Comparison of ENCODE assay signal across 9 cellular contexts in genomic region chr3:58176827-58177489, GRCh38. TPM values are rescaled to one million over a fixed set of nuclear protein-coding genes. Genes with fewer than 3 reads are reported as not detected.
DNase-seq lines count a peak whose midpoint lies in the region; ATAC-seq, FAIRE-seq and TF ChIP-seq lines count a peak whose summit lies in the region.
"Had no signal": no experiment of that assay in that cellular context is flagged by ENCODE, and none has a peak within 500 bp of the region (broad histone marks: within the 10 kb centered on the region; RNA-seq: fewer than 3 reads in every experiment).

No MANE protein-coding gene starts in this region.

- H3K36me3 ChIP-seq in Panc1 (ENCODE audit: control insufficient read depth, insufficient read depth, low read length) (no peaks in the 10 kb centered on the region), endodermal cell (ENCODE audit: control insufficient read depth, insufficient read depth, low read length) (peaks cover 10% of the 10 kb centered on the region), pancreas (no peaks in the 10 kb centered on the region), right atrium auricular region (no peaks in the 10 kb centered on the region)

- H3K9me3 ChIP-seq in Panc1 (ENCODE audit: control insufficient read depth, insufficient read depth, low read depth, low read length) (no peaks in the 10 kb centered on the region), endodermal cell (ENCODE audit: control insufficient read depth, low read length) (no peaks in the 10 kb centered on the region), pancreas (no peaks in the 10 kb centered on the region), right atrium auricular region (no peaks in the 10 kb centered on the region)
- H3K9me3 ChIP-seq: SJSA1 had no signal

- no peaks in the 10 kb centered on the region for H3K9me3 Mint-ChIP-seq in endodermal cell

- no peak overlapping the region for H3K27ac Mint-ChIP-seq in endodermal cell

- H3K9ac ChIP-seq in endodermal cell (ENCODE audit: extremely low read depth, low read length, poor library complexity, severe bottlenecking) = no peak overlapping the region

- ATAC-seq in Panc1 (no peak), pancreas (no peak)

- DNase-seq in EH (ENCODE audit: low read depth) (peak; percentile 21), Panc1 (ENCODE audit: low read depth, low spot score) (no peak), endodermal cell (peak; percentile 64), pancreas (peak in 1 of 6 donors; percentile 32), NOMO-1 treated with DMSO at 0.1 percent for 48 hours (lab: John Stamatoyannopoulos, UW; ENCODE audit: unreplicated experiment) (no peak), NCI-H128 (lab: John Stamatoyannopoulos, UW; ENCODE audit: unreplicated experiment) (no peak), right atrium auricular region (ENCODE audit: low spot score) (no peak)
- DNase-seq in activated CD4-positive, CD25-positive, alpha-beta regulatory T cell (lab: John Stamatoyannopoulos, UW) = no peak

- H3K4me1 ChIP-seq in Panc1 (ENCODE audit: control insufficient read depth, insufficient read depth, low read length) = peaks cover 31% of the 10 kb centered on the region
- H3K4me1 ChIP-seq in endodermal cell (ENCODE audit: control insufficient read depth, insufficient read depth, low read length) = peaks cover 20% of the 10 kb centered on the region
- peaks cover 33 to 51% (median 43%) of the 10 kb centered on the region in 3 donors for H3K4me1 ChIP-seq in pancreas
- peaks cover 0 to 35% of the 10 kb centered on the region in 2 donors for H3K4me1 ChIP-seq in right atrium auricular region

- H3K27me3 Mint-ChIP-seq in endodermal cell (ENCODE audit: insufficient read depth) = peaks cover 9% of the 10 kb centered on the region

- H3K27me3 ChIP-seq in Panc1 (ENCODE audit: control insufficient read depth, insufficient read depth, low read length) (no peaks in the 10 kb centered on the region), endodermal cell (ENCODE audit: control insufficient read depth, insufficient read depth, low read length, poor library complexity, severe bottlenecking) (no peaks in the 10 kb centered on the region), pancreas (no peaks in the 10 kb centered on the region), right atrium auricular region (no peaks in the 10 kb centered on the region)
- H3K27me3 ChIP-seq: SJSA1 had no signal

- 64 to 95% methylated on average over 8 to 10 of the region's 10 CpGs for WGBS in endodermal cell (ENCODE audit: insufficient coverage in 1 of 2, insufficient read length in 1 of 2), 2 experiments
- 91 to 93% methylated on average over 10 of the region's 10 CpGs for WGBS in pancreas, 2 donors

- intact Hi-C loops in Panc1 (cut with micrococcal nuclease; ENCODE audit: unreplicated experiment) = loop anchor here (10.0 kb wide), 1 partner anchor 222 kb away; no protein-coding TSS in a partner anchor
- intact Hi-C loops in pancreas (cut with DNase I) = no loop called here

- H3K4me3 ChIP-seq in Panc1 (ENCODE audit: low read depth in 2 of 2, low read length in 2 of 2) = no peak overlapping the region
- no peak overlapping the region for H3K4me3 ChIP-seq in endodermal cell (ENCODE audit: low read length)
- no peak overlapping the region for H3K4me3 ChIP-seq in pancreas
- no peak overlapping the region for H3K4me3 ChIP-seq in right atrium auricular region
- H3K4me3 ChIP-seq: SJSA1 had no signal

- H3K4me3 Mint-ChIP-seq in endodermal cell = peak overlapping the region; percentile 59

- peaks cover 2% of the 10 kb centered on the region for H3K36me3 Mint-ChIP-seq in endodermal cell (ENCODE audit: low read depth)

- no peak for FAIRE-seq in pancreas (lab: Jason Lieb, UNC)

- POLR2A ChIA-PET in Panc1 (lab: Charles Lee) = no interaction called here

- BruUV-seq in Panc1 (replicated peaks; lab: Mats Ljungman, UMichigan) = no TSS peak

- in situ Hi-C loops in Panc1 (cut with HindIII; ENCODE audit: low pct_unique_long_range_greater_than_20kb, low sequenced_read_pairs) = no loop called here

- CTCF ChIA-PET in Panc1 (lab: Charles Lee) = interaction anchor here (0.6 to 1.3 kb wide), 3 partner anchors 129 to 631 kb away, joined by 3 to 6 read pairs (median 5); partner anchors contain the start of genes HTD2 and RPP14

- TF ChIP-seq CTCF in Panc1 (IDR thresholded peaks at IDR 0.05) (no peak), endodermal cell (conservative IDR thresholded peaks at IDR 0.05) (no peak), pancreas (IDR thresholded peaks at IDR 0.05) (no peak), right atrium auricular region (IDR thresholded peaks at IDR 0.05) (no peak)

- H3K4me1 Mint-ChIP-seq in endodermal cell = peaks cover 32% of the 10 kb centered on the region

- H3K27ac ChIP-seq in Panc1 (ENCODE audit: low read length) (peak overlapping the region; percentile 63; the same call in 1 of the 2 replicates), endodermal cell (ENCODE audit: low read depth, low read length) (no peak overlapping the region), pancreas (peak overlapping the region; percentile 53 to 87 (median 80)), right atrium auricular region (no peak overlapping the region)
- H3K27ac ChIP-seq: SJSA1 had no signal

RNA-seq across cellular contexts. Expression of gene DNASE1L3, which starts 33.8 kb away (rescaled TPM):
- total RNA-seq in Panc1 (2021; ENCODE audit: unreplicated experiment) (not detected), endodermal cell (not detected), pancreas (under 1 TPM in 4 of 6 donors, not detected in 2; 0.20 to 0.37 (median 0.28) TPM), right atrium auricular region (10 to 100 TPM in 1 of 2 donors, 1 to 10 TPM in 1; 1.5 to 11.5 TPM)
- polyA plus RNA-seq in Panc1 (2012; ENCODE audit: insufficient read length) = not detected
- polyA plus RNA-seq in endodermal cell (2013, experiment 1 of 2) = not detected
- not detected for polyA plus RNA-seq in endodermal cell (2013, experiment 2 of 2)
- under 1 TPM; 0.38 to 0.49 TPM for polyA plus RNA-seq in pancreas
- total RNA-seq: SJSA1 had no signal

Comparison
In these comparisons a context has a peak if more than half of its experiments do, and no peak if none do; other contexts are left out.
1. DNase-seq: peak in EH (single experiment) and endodermal cell (single experiment); none in Panc1 (single experiment), activated CD4-positive, CD25-positive, alpha-beta regulatory T cell (0 of 4), NOMO-1 treated with DMSO at 0.1 percent for 48 hours (single experiment), NCI-H128 (single experiment) and right atrium auricular region (single experiment).
2. H3K27ac ChIP-seq: peak in Panc1 (single experiment) and pancreas (4 of 4); none in endodermal cell (single experiment) and right atrium auricular region (0 of 2).